In the genomic region with DNA sequence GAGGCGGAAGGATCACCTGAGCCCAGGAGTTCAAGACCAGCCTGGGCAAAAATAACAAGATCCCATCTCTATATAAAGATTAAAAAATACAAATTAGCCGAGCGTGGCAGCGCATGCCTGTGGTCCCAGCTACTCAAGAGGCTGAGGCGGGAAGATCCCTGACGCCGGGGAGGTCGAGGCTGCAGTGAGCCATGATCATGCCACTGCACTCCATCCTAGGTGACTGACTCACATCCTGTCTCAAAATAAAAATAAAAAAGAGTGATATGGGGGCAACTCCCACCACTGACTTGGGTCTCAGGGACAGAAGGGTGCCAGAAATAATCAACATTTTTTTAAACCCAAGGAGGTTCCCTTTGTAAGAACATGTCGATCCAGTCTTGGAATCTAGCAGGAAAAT, we compare ENCODE assay signal across 17 cellular contexts. TPM values are rescaled to one million over a fixed set of nuclear protein-coding genes. Genes with fewer than 3 reads are reported as not detected.
DNase-seq lines count a peak whose midpoint lies in the region; ATAC-seq and FAIRE-seq lines count a peak whose summit lies in the region.
"Had no signal": no experiment of that assay in that cellular context is flagged by ENCODE, and none has a peak within 500 bp of the region (broad histone marks: within the 10 kb centered on the region; RNA-seq: fewer than 3 reads in every experiment).

No MANE protein-coding gene starts in this region.

- H3K4me1 Mint-ChIP-seq in activated CD4-positive, alpha-beta T cell treated with anti-CD3 and anti-CD28 coated beads, Interleukin-2, amount 10 ng/mL, durations not matched to agents 24 days and 14 days, result no peaks in the 10 kb centered on the region

- no peak overlapping the region for H3K27ac Mint-ChIP-seq in activated CD4-positive, alpha-beta T cell treated with anti-CD3 and anti-CD28 coated beads, Interleukin-2, amount 10 ng/mL, durations not matched to agents 24 days and 14 days
- H3K27ac Mint-ChIP-seq: activated CD4-positive, alpha-beta memory T cell treated with anti-CD3 and anti-CD28 coated beads for 36 hours; T-cell had no signal

- H3K9me3 Mint-ChIP-seq in activated CD4-positive, alpha-beta T cell treated with anti-CD3 and anti-CD28 coated beads, Interleukin-2, amount 10 ng/mL, durations not matched to agents 24 days and 14 days, result no peaks in the 10 kb centered on the region
- H3K9me3 Mint-ChIP-seq: activated CD4-positive, alpha-beta memory T cell treated with anti-CD3 and anti-CD28 coated beads for 36 hours; T-cell had no signal

- no peaks in the 10 kb centered on the region for H3K27me3 ChIP-seq in skeletal muscle satellite cell (ENCODE audit: control insufficient read depth, insufficient read depth, low read length)
- H3K27me3 ChIP-seq: BE2C, thyroid gland had no signal

- H3K4me2 ChIP-seq in skeletal muscle satellite cell (ENCODE audit: low read length), result peak overlapping the region; percentile 3

- H3K27me3 Mint-ChIP-seq in activated CD4-positive, alpha-beta T cell treated with anti-CD3 and anti-CD28 coated beads, Interleukin-2, amount 10 ng/mL, durations not matched to agents 24 days and 14 days, result peaks cover 15% of the 10 kb centered on the region

- H3K4me1 ChIP-seq in skeletal muscle satellite cell (ENCODE audit: control insufficient read depth, insufficient read depth, low read length), result peaks cover 56% of the 10 kb centered on the region
- H3K4me1 ChIP-seq: BE2C had no signal

- DNase-seq in ELR (ENCODE audit: low read depth), result peak; percentile 28
- peak; percentile 82 for DNase-seq in RCC 7860 (ENCODE audit: low spot score)
- peak; percentile 67 for DNase-seq in kidney tubule cell (ENCODE audit: low spot score)
- no peak for DNase-seq in activated CD4-positive, alpha-beta T cell treated with anti-CD3 and anti-CD28 coated beads, Interleukin-2, amount 10 ng/mL, durations not matched to agents 24 days and 14 days
- DNase-seq: activated CD4-positive, alpha-beta memory T cell treated with anti-CD3 and anti-CD28 coated beads for 36 hours; BE2C; caudate nucleus; effector memory CD4-positive, alpha-beta T cell; NCI-H1694; NCI-H2227 treated with DMSO at 0.1 percent for 48 hours; small intestine; T-cell; thyroid gland had no signal

- H3K4me3 ChIP-seq in skeletal muscle satellite cell (ENCODE audit: low read length), result no peak overlapping the region
- H3K4me3 ChIP-seq: thyroid gland had no signal

- no peak for ATAC-seq in GM18502 (IDR thresholded peaks at IDR 0.05; ENCODE audit: poor library complexity, unreplicated experiment)
- no peak for ATAC-seq in GM21786 (IDR thresholded peaks at IDR 0.05; ENCODE audit: unreplicated experiment)
- ATAC-seq in GM19467 (IDR thresholded peaks at IDR 0.05; ENCODE audit: unreplicated experiment), result no peak
- ATAC-seq: T-cell had no signal

- FAIRE-seq in RCC 7860 (lab: Jason Lieb, UNC), result peak; percentile 88
- FAIRE-seq: small intestine had no signal

- H3K36me3 Mint-ChIP-seq in activated CD4-positive, alpha-beta T cell treated with anti-CD3 and anti-CD28 coated beads, Interleukin-2, amount 10 ng/mL, durations not matched to agents 24 days and 14 days (ENCODE audit: low read depth), result no peaks in the 10 kb centered on the region
- H3K36me3 Mint-ChIP-seq: activated CD4-positive, alpha-beta memory T cell treated with anti-CD3 and anti-CD28 coated beads for 36 hours had no signal

- intact Hi-C loops in activated CD4-positive, alpha-beta T cell treated with anti-CD3 and anti-CD28 coated beads, Interleukin-2, amount 10 ng/mL, durations not matched to agents 24 days and 14 days (cut with micrococcal nuclease), result no loop called here

- H3K9me3 ChIP-seq in skeletal muscle satellite cell (replicated peaks; ENCODE audit: low read length), result no peaks in the 10 kb centered on the region
- H3K9me3 ChIP-seq: BE2C, thyroid gland had no signal

- no peak overlapping the region for H3K4me3 Mint-ChIP-seq in activated CD4-positive, alpha-beta T cell treated with anti-CD3 and anti-CD28 coated beads, Interleukin-2, amount 10 ng/mL, durations not matched to agents 24 days and 14 days
- H3K4me3 Mint-ChIP-seq: activated CD4-positive, alpha-beta memory T cell treated with anti-CD3 and anti-CD28 coated beads for 36 hours; T-cell had no signal

- H3K36me3 ChIP-seq in skeletal muscle satellite cell (ENCODE audit: insufficient read depth, low read length), result peaks cover 9% of the 10 kb centered on the region
- H3K36me3 ChIP-seq: BE2C, thyroid gland had no signal

- no peak overlapping the region for H3K9ac ChIP-seq in skeletal muscle satellite cell (ENCODE audit: low read depth, low read length)

RNA-seq across cellular contexts. Expression of a gene that starts 37.6 kb away (rescaled TPM):
- 19.5 and 21.2 TPM in 2 replicates for total RNA-seq in skeletal muscle satellite cell (2012; rRNA removed)
- 0.85 and 1.6 TPM in 2 replicates for total RNA-seq in activated CD4-positive, alpha-beta T cell treated with anti-CD3 and anti-CD28 coated beads, Interleukin-2, amount 10 ng/mL, durations not matched to agents 24 days and 14 days
